In genomic region chr19:16566702-16567101, GRCh38 we compare ENCODE assay signal across 13 cellular contexts. TPM values are rescaled to one million over a fixed set of nuclear protein-coding genes. Genes with fewer than 3 reads are reported as not detected.
DNase-seq lines count a peak whose midpoint lies in the region; ATAC-seq and TF ChIP-seq lines count a peak whose summit lies in the region.
"Had no signal": no experiment of that assay in that cellular context is flagged by ENCODE, and none has a peak within 500 bp of the region (broad histone marks: within the 10 kb centered on the region; RNA-seq: fewer than 3 reads in every experiment).

No MANE protein-coding gene starts in this region.

- H3K4me3 ChIP-seq in CD4-positive, alpha-beta memory T cell (ENCODE audit: low read length in 2 of 2): peak overlapping the region; percentile 21 to 31
- H3K4me3 ChIP-seq in body of pancreas: no peak overlapping the region
- H3K4me3 ChIP-seq in psoas muscle: no peak overlapping the region
- H3K4me3 ChIP-seq: vagina had no signal

- peaks cover 28 to 35% of the 10 kb centered on the region in 2 donors for H3K36me3 Mint-ChIP-seq in CD4-positive, alpha-beta memory T cell

- ATAC-seq in body of pancreas (no peak), psoas muscle (no peak), GM19455 (IDR thresholded peaks at IDR 0.05; ENCODE audit: unreplicated experiment) (no peak), GM21723 (IDR thresholded peaks at IDR 0.05; ENCODE audit: unreplicated experiment) (no peak)

- peaks cover 27 to 65% (median 46%) of the 10 kb centered on the region in 4 donors for H3K4me1 Mint-ChIP-seq in CD4-positive, alpha-beta memory T cell

- peaks cover 52% of the 10 kb centered on the region for H3K4me1 ChIP-seq in CD4-positive, alpha-beta memory T cell (ENCODE audit: insufficient read depth, low read length)
- H3K4me1 ChIP-seq in body of pancreas (peaks cover 72% of the 10 kb centered on the region), psoas muscle (peaks cover 19% of the 10 kb centered on the region)

- POLR2A ChIA-PET in CD4-positive, alpha-beta memory T cell (lab: Charles Lee; ENCODE audit: partially characterized antibody): interaction anchor here (0.9 to 3.9 kb wide), 14 partner anchors 12 to 496 kb away, joined by 3 to 34 read pairs (median 5); partner anchors contain the start of genes C19orf44, CALR3, KLF2 and MED26

- intact Hi-C loops in CD4-positive, alpha-beta memory T cell (cut with micrococcal nuclease): loop anchor here (1.0 kb wide), 4 partner anchors 18 to 94 kb away; partner anchors contain the start of genes C19orf44, CALR3, CHERP and SMIM7
- intact Hi-C loops in body of pancreas (cut with DNase I): no loop called here
- intact Hi-C loops in psoas muscle (cut with DNase I): no loop called here

- 96 to 97% methylated on average over 5 of the region's 5 CpGs for WGBS in body of pancreas, 2 donors
- WGBS in psoas muscle, 3 donors: 92 to 96% (median 93%) methylated on average over 5 of the region's 5 CpGs

- H3K27ac ChIP-seq in CD4-positive, alpha-beta memory T cell (ENCODE audit: low read depth, low read length): peak overlapping the region; percentile 71
- peak overlapping the region; percentile 73 for H3K27ac ChIP-seq in KOPT-K1 (ENCODE audit: low read depth, low read length, poor library complexity, severe bottlenecking)
- peak overlapping the region in 3 of 4 donors; percentile 56 to 74 (median 58) for H3K27ac ChIP-seq in body of pancreas
- H3K27ac ChIP-seq in psoas muscle: peak overlapping the region; percentile 12
- H3K27ac ChIP-seq: vagina had no signal

- peak overlapping the region in 7 of 8 donors; percentile 83 to 98 (median 88) for H3K4me3 Mint-ChIP-seq in CD4-positive, alpha-beta memory T cell

- no peaks in the 10 kb centered on the region for H3K9me3 ChIP-seq in CD4-positive, alpha-beta memory T cell (ENCODE audit: control insufficient read depth in 1 of 2, low read length in 2 of 2)
- H3K9me3 ChIP-seq in KOPT-K1 (ENCODE audit: insufficient read depth, low read length, poor library complexity, severe bottlenecking) (peaks cover 7% of the 10 kb centered on the region), body of pancreas (no peaks in the 10 kb centered on the region), psoas muscle (no peaks in the 10 kb centered on the region)
- H3K9me3 ChIP-seq: vagina had no signal

- CTCF ChIA-PET in CD4-positive, alpha-beta memory T cell (lab: Charles Lee; ENCODE audit: partially characterized antibody): interaction anchor here (1.0 to 1.6 kb wide), 4 partner anchors 18 to 93 kb away, joined by 3 to 5 read pairs (median 4); partner anchors contain the start of gene SMIM7

- peak overlapping the region; percentile 87 to 100 (median 100) for H3K27ac Mint-ChIP-seq in CD4-positive, alpha-beta memory T cell

- DNase-seq in CD4-positive, alpha-beta memory T cell: no peak
- DNase-seq in body of pancreas (no peak), psoas muscle (no peak), occipital lobe (lab: John Stamatoyannopoulos, UW) (no peak)
- DNase-seq: cerebellar nuclear complex, mammary epithelial cell, NCI-H1417, NCI-H446, SHP77 had no signal

- TF ChIP-seq CTCF in body of pancreas (IDR thresholded peaks at IDR 0.05) (no peak), psoas muscle (IDR thresholded peaks at IDR 0.05) (no peak)

- no peak for TF ChIP-seq POLR2A in body of pancreas (IDR thresholded peaks at IDR 0.05)

- no peaks in the 10 kb centered on the region for H3K27me3 Mint-ChIP-seq in CD4-positive, alpha-beta memory T cell

- H3K36me3 ChIP-seq in CD4-positive, alpha-beta memory T cell (ENCODE audit: insufficient read depth, low read length): peaks cover 22% of the 10 kb centered on the region
- peaks cover 74% of the 10 kb centered on the region for H3K36me3 ChIP-seq in KOPT-K1 (ENCODE audit: insufficient read depth, low read length)
- H3K36me3 ChIP-seq in body of pancreas (replicated peaks in 1 of 2; ENCODE audit: insufficient read depth in 1 of 2, low read depth in 2 of 2): peaks cover 0 to 10% of the 10 kb centered on the region in 2 donors
- peaks cover 0 to 79% of the 10 kb centered on the region in 2 donors for H3K36me3 ChIP-seq in psoas muscle (ENCODE audit: insufficient read depth in 1 of 2, low read depth in 1 of 2)

- H3K27me3 ChIP-seq in CD4-positive, alpha-beta memory T cell (ENCODE audit: insufficient read depth, low read length): no peaks in the 10 kb centered on the region
- H3K27me3 ChIP-seq in body of pancreas (no peaks in the 10 kb centered on the region), psoas muscle (ENCODE audit: insufficient read depth in 3 of 3, low read length in 2 of 3) (no peaks in the 10 kb centered on the region)
- H3K27me3 ChIP-seq: vagina had no signal

- no peaks in the 10 kb centered on the region for H3K9me3 Mint-ChIP-seq in CD4-positive, alpha-beta memory T cell

RNA-seq across cellular contexts. Expression of gene SLC35E1, which starts 5.5 kb away (rescaled TPM):
- total RNA-seq in CD4-positive, alpha-beta memory T cell: 10 to 100 TPM; 38.8 TPM
- polyA plus RNA-seq in CD4-positive, alpha-beta memory T cell: 10 to 100 TPM; 15.3 to 31.8 TPM
- 10 to 100 TPM; 27.0 to 66.3 TPM for total RNA-seq in body of pancreas
- total RNA-seq in psoas muscle: 10 to 100 TPM; 25.6 to 40.7 (median 26.9) TPM
- polyA plus RNA-seq in psoas muscle: 10 to 100 TPM; 17.1 to 42.1 (median 32.8) TPM
- total RNA-seq in occipital lobe: 25.3 TPM

RNA-seq across cellular contexts. Expression of gene CHERP, which starts 24.5 kb away (rescaled TPM):
- 10 to 100 TPM; 72.9 to 73.5 TPM for total RNA-seq in CD4-positive, alpha-beta memory T cell
- polyA plus RNA-seq in CD4-positive, alpha-beta memory T cell: 10 to 100 TPM in 1 of 2 donors, 1 to 10 TPM in 1; 5.3 to 24.6 TPM
- total RNA-seq in body of pancreas (10 to 100 TPM in 1 of 2 donors, 1 to 10 TPM in 1; 8.6 to 34.9 TPM), psoas muscle (10 to 100 TPM; 30.1 to 36.2 (median 33.5) TPM), occipital lobe (4.4 TPM)
- polyA plus RNA-seq in psoas muscle: 10 to 100 TPM; 17.0 to 28.1 (median 25.0) TPM

Comparison
In these comparisons a context has a peak if more than half of its experiments do, and no peak if none do; other contexts are left out.
1. H3K27ac ChIP-seq: peak in every context shown above with its lines; median percentile 73 in KOPT-K1; 71 in CD4-positive, alpha-beta memory T cell; 58 in body of pancreas; 12 in psoas muscle.
2. H3K4me3 ChIP-seq: peak in CD4-positive, alpha-beta memory T cell (2 of 2); none in body of pancreas (0 of 2) and psoas muscle (single experiment).